8 cellular contexts compared by ENCODE assay signal in genomic region chr12:111430418-111431353, GRCh38. TPM values are rescaled to one million over a fixed set of nuclear protein-coding genes. Genes with fewer than 3 reads are reported as not detected.
A peak's percentile ranks its signal among the peaks of the same experiment; 100 is the strongest.
DNase-seq lines count a peak whose midpoint lies in the region; ATAC-seq and TF ChIP-seq lines count a peak whose summit lies in the region.

No MANE protein-coding gene starts in this region.

- H3K9me3 ChIP-seq in heart right ventricle: no peaks in the 10 kb centered on the region
- no peaks in the 10 kb centered on the region for H3K9me3 ChIP-seq in mucosa of rectum (ENCODE audit: control insufficient read depth in 2 of 2, low read length in 2 of 2)
- H3K9me3 ChIP-seq in tibial artery: no peaks in the 10 kb centered on the region

- H3K9ac ChIP-seq in mucosa of rectum (ENCODE audit: low read depth in 1 of 2, low read length in 2 of 2): peak overlapping the region; percentile 30 to 47

- H3K36me3 ChIP-seq in heart right ventricle (peaks cover 0 to 10% (median 0%) of the 10 kb centered on the region in 9 donors), mucosa of rectum (ENCODE audit: control insufficient read depth in 2 of 2, insufficient read depth in 2 of 2, low read length in 2 of 2) (peaks cover 0 to 2% of the 10 kb centered on the region in 2 donors), tibial artery (no peaks in the 10 kb centered on the region)

- H3K4me3 ChIP-seq in heart right ventricle (peak overlapping the region in 6 of 10 donors; percentile 6 to 35 (median 19)), mucosa of rectum (ENCODE audit: low read length in 2 of 2) (peak overlapping the region; percentile 16 to 27), tibial artery (no peak overlapping the region)

- ATAC-seq in heart right ventricle: peak in 5 of 8 donors; percentile 8 to 45 (median 33)
- no peak for ATAC-seq in left cardiac atrium
- ATAC-seq in HG02588 (IDR thresholded peaks at IDR 0.05; ENCODE audit: unreplicated experiment): no peak

- whole genome bisulfite sequencing in heart right ventricle, 2 donors: 34 to 44% methylated on average over 17 of the region's 17 CpGs

- TF ChIP-seq CTCF in heart right ventricle (IDR thresholded peaks at IDR 0.05): peak in 2 of 9 donors; percentile 19 to 27
- no peak for TF ChIP-seq CTCF in tibial artery (IDR thresholded peaks at IDR 0.05)

- peak overlapping the region; percentile 74 to 93 (median 90) for H3K27ac ChIP-seq in heart right ventricle
- peak overlapping the region; percentile 81 to 82 for H3K27ac ChIP-seq in mucosa of rectum (ENCODE audit: low read depth in 2 of 2, low read length in 2 of 2)
- H3K27ac ChIP-seq in tibial artery: peak overlapping the region; percentile 27 to 30

- peaks cover 58 to 100% (median 99%) of the 10 kb centered on the region in 9 donors for H3K4me1 ChIP-seq in heart right ventricle
- peaks cover 80 to 98% of the 10 kb centered on the region in 2 donors for H3K4me1 ChIP-seq in mucosa of rectum (ENCODE audit: control insufficient read depth in 2 of 2, insufficient read depth in 2 of 2, low read length in 2 of 2)
- peaks cover 4 to 77% (median 36%) of the 10 kb centered on the region in 4 donors for H3K4me1 ChIP-seq in tibial artery

- H3K27me3 ChIP-seq in heart right ventricle (no peaks in the 10 kb centered on the region), mucosa of rectum (ENCODE audit: control insufficient read depth in 2 of 2, insufficient read depth in 2 of 2, low read length in 2 of 2) (no peaks in the 10 kb centered on the region), tibial artery (no peaks in the 10 kb centered on the region)

- intact Hi-C loops in heart right ventricle (cut with DNase I): no loop called here
- intact Hi-C loops in left cardiac atrium (cut with DNase I): no loop called here
- intact Hi-C loops in tibial artery (cut with DNase I; ENCODE audit: low total_unique reads): no loop called here

- DNase-seq in heart right ventricle (peak in 1 of 2 donors; percentile 57), left cardiac atrium (no peak), tibial artery (peak in 1 of 2 donors; percentile 23), iPS-NIHi7 (ENCODE audit: extremely low spot score) (no peak), HK-2 (ENCODE audit: unreplicated experiment) (no peak)
- DNase-seq in activated naive CD4-positive, alpha-beta T cell treated with Interleukin-2 at 50 U/mL for 16 hours: peak; percentile 78

RNA-seq across cellular contexts. Expression of gene SH2B3, which starts 25.0 kb away (rescaled TPM):
- total RNA-seq in heart right ventricle (10 to 100 TPM; 29.8 to 61.4 (median 39.0) TPM), left cardiac atrium (10 to 100 TPM; 27.1 to 39.6 TPM)
- 10 to 100 TPM in 1 of 2 donors, 1 to 10 TPM in 1; 9.9 to 11.5 TPM for polyA plus RNA-seq in heart right ventricle

Comparison
In these comparisons a context has a peak if more than half of its experiments do, and no peak if none do; other contexts are left out.
1. ATAC-seq: peak in heart right ventricle (5 of 8); none in left cardiac atrium (0 of 2) and HG02588 (single experiment).
2. H3K27ac ChIP-seq: peak in every context shown above with its lines; median percentile 90 in heart right ventricle; 82 in mucosa of rectum; 28 in tibial artery.
3. H3K4me3 ChIP-seq: peak in heart right ventricle (6 of 10) and mucosa of rectum (2 of 2); none in tibial artery (0 of 2).